8 cellular contexts compared by ENCODE assay signal in genomic region chr11:102451041-102451692, GRCh38. TPM values are rescaled to one million over a fixed set of nuclear protein-coding genes. Genes with fewer than 3 reads are reported as not detected.
A peak's percentile ranks its signal among the peaks of the same experiment; 100 is the strongest.
DNase-seq lines count a peak whose midpoint lies in the region; ATAC-seq, FAIRE-seq and TF ChIP-seq lines count a peak whose summit lies in the region.

No MANE protein-coding gene starts in this region.

- TF ChIP-seq RAD21 in GM12878 (IDR thresholded peaks at IDR 0.05; ENCODE audit: insufficient read depth, low read depth, low read length) = no peak

- H3K9me3 ChIP-seq in GM12878 (replicated peaks; ENCODE audit: control insufficient read depth, insufficient read depth, low read length) (no peaks in the 10 kb centered on the region), lung (ENCODE audit: control insufficient read depth in 2 of 2, insufficient read depth in 1 of 2, low read length in 1 of 2) (no peaks in the 10 kb centered on the region), transverse colon (no peaks in the 10 kb centered on the region)

- TF ChIP-seq CTCF in GM12878 (IDR thresholded peaks at IDR 0.05 in 2 of 3, conservative IDR thresholded peaks at IDR 0.05 in 1 of 3; ENCODE audit: control insufficient read depth in 2 of 3, extremely low read depth in 1 of 3, insufficient read depth in 1 of 3, low read depth in 3 of 3, low read length in 3 of 3) = no peak
- no peak for TF ChIP-seq CTCF in lung (IDR thresholded peaks at IDR 0.05; ENCODE audit: control extremely low read depth, extremely low read depth)
- no peak for TF ChIP-seq CTCF in transverse colon (IDR thresholded peaks at IDR 0.05)

- H3K36me3 Mint-ChIP-seq in activated naive CD4-positive, alpha-beta T cell treated with anti-CD3 and anti-CD28 coated beads for 36 hours (ENCODE audit: low read depth) = peaks cover 38% of the 10 kb centered on the region

- H4K20me1 ChIP-seq in GM12878 (ENCODE audit: control insufficient read depth, insufficient read depth) = no peaks in the 10 kb centered on the region

- peaks cover 60% of the 10 kb centered on the region for H3K79me2 ChIP-seq in GM12878 (ENCODE audit: control insufficient read depth, insufficient read depth, low read length)

- H3K27me3 Mint-ChIP-seq in activated naive CD4-positive, alpha-beta T cell treated with anti-CD3 and anti-CD28 coated beads for 36 hours (ENCODE audit: low read depth) = no peaks in the 10 kb centered on the region

- H3K9me3 Mint-ChIP-seq in activated naive CD4-positive, alpha-beta T cell treated with anti-CD3 and anti-CD28 coated beads for 36 hours = no peaks in the 10 kb centered on the region

- peak overlapping the region; percentile 89 for H3K4me3 Mint-ChIP-seq in activated naive CD4-positive, alpha-beta T cell treated with anti-CD3 and anti-CD28 coated beads for 36 hours

- no peak overlapping the region for H2AFZ ChIP-seq in GM12878 (ENCODE audit: control insufficient read depth, low read depth, low read length)

- no peak for DNase-seq in activated naive CD4-positive, alpha-beta T cell treated with anti-CD3 and anti-CD28 coated beads for 36 hours
- no peak for DNase-seq in activated naive CD4-positive, alpha-beta T cell treated with Interleukin-2 at 50 U/mL for 16 hours
- DNase-seq in GM12878 (ENCODE audit: low read depth, low spot score) = no peak
- DNase-seq in lung (ENCODE audit: low spot score) = no peak
- no peak for DNase-seq in transverse colon
- DNase-seq in NCI-H345 (lab: John Stamatoyannopoulos, UW) = no peak
- DNase-seq in GDM1 (lab: John Stamatoyannopoulos, UW) = no peak

- SMC1A ChIA-PET in GM12878 (lab: Charles Lee; ENCODE audit: uncharacterized antibody, unreplicated experiment) = interaction anchor here (0.7 to 3.9 kb wide), 28 partner anchors 20 to 215 kb away, joined by 3 to 30 read pairs (median 4); no protein-coding TSS in a partner anchor

- H3K4me2 ChIP-seq in GM12878 (ENCODE audit: control insufficient read depth, insufficient read depth) = peak overlapping the region; percentile 79

- BruUV-seq in GM12878 (replicated peaks; lab: Mats Ljungman, UMichigan) = TSS peak; percentile 46

- POLR2A ChIA-PET in GM12878 (lab: Charles Lee) = interaction anchor here (0.9 to 1.2 kb wide), 6 partner anchors 20 to 90 kb away, joined by 3 to 7 read pairs (median 4); no protein-coding TSS in a partner anchor

- in situ Hi-C loops in GM12878 (cut with MboI) (no loop called here), transverse colon (cut with MboI; ENCODE audit: low pct_ligation_motif_present in 1 of 4, low pct_unique_long_range_greater_than_20kb in 1 of 4, low sequenced_read_pairs in 3 of 4) (no loop called here)

- H3K4me3 ChIP-seq in GM12878 (peak overlapping the region; percentile 75), lung (peak overlapping the region; percentile 90), transverse colon (peak overlapping the region; percentile 68 to 95 (median 84))

- TF ChIP-seq POLR2A in GM12878 (IDR thresholded peaks at IDR 0.05; ENCODE audit: low read depth, low read length) (no peak), transverse colon (IDR thresholded peaks at IDR 0.05) (no peak)

- WGBS in GM12878 (ENCODE audit: insufficient coverage, insufficient replicate concordance, low lambda C conversion rate, missing lambda C conversion rate) = 0% methylated on average over 6 of the region's 6 CpGs
- WGBS in lung, 2 donors = 16 to 19% methylated on average over 6 of the region's 6 CpGs
- 6 to 7% methylated on average over 6 of the region's 6 CpGs for WGBS in transverse colon (ENCODE audit: low coverage in 1 of 2), 2 donors

- peaks cover 14% of the 10 kb centered on the region; the same call in 1 of the 2 replicates for H3K4me1 ChIP-seq in GM12878 (ENCODE audit: control insufficient read depth, insufficient read depth, low read length)
- H3K4me1 ChIP-seq in lung (ENCODE audit: control insufficient read depth in 2 of 2, insufficient read depth in 2 of 2, low read length in 2 of 2) = peaks cover 3 to 6% of the 10 kb centered on the region in 2 donors
- H3K4me1 ChIP-seq in transverse colon = peaks cover 23 to 65% (median 38%) of the 10 kb centered on the region in 4 donors

- no peak for ATAC-seq in GM12878
- no peak for ATAC-seq in lung (ENCODE audit: insufficient read depth, low FRiP score)
- no peak for ATAC-seq in GM18520 (IDR thresholded peaks at IDR 0.05; ENCODE audit: unreplicated experiment)

- TF ChIP-seq EP300 in GM12878 (IDR thresholded peaks at IDR 0.05; ENCODE audit: borderline replicate concordance in 1 of 2, control insufficient read depth in 1 of 2, low read depth in 2 of 2, low read length in 2 of 2) (no peak), transverse colon (IDR thresholded peaks at IDR 0.05; ENCODE audit: low read depth) (no peak)

- RAD21 ChIA-PET in GM12878 (lab: Charles Lee; ENCODE audit: unreplicated experiment) = interaction anchor here (0.6 to 3.9 kb wide), 28 partner anchors 21 to 466 kb away, joined by 3 to 45 read pairs (median 4); no protein-coding TSS in a partner anchor

- peaks cover 0 to 6% of the 10 kb centered on the region in 2 experiments; a peak in 3 of 4 replicates for H3K36me3 ChIP-seq in GM12878 (ENCODE audit: control insufficient read depth in 2 of 2, insufficient read depth in 2 of 2, low read length in 1 of 2)
- no peaks in the 10 kb centered on the region for H3K36me3 ChIP-seq in lung (ENCODE audit: control insufficient read depth in 2 of 2, insufficient read depth in 2 of 2, low read length in 2 of 2)
- H3K36me3 ChIP-seq in transverse colon = no peaks in the 10 kb centered on the region

- H3K27ac Mint-ChIP-seq in activated naive CD4-positive, alpha-beta T cell treated with anti-CD3 and anti-CD28 coated beads for 36 hours = peak overlapping the region; percentile 96

- H3K4me1 Mint-ChIP-seq in activated naive CD4-positive, alpha-beta T cell treated with anti-CD3 and anti-CD28 coated beads for 36 hours (ENCODE audit: low read depth) = peaks cover 70% of the 10 kb centered on the region

- H3K9ac ChIP-seq in GM12878 (ENCODE audit: control insufficient read depth, insufficient read depth, low read length) = peak overlapping the region; percentile 86

- intact Hi-C loops in activated naive CD4-positive, alpha-beta T cell treated with anti-CD3 and anti-CD28 coated beads for 36 hours (cut with micrococcal nuclease) = loop anchor here (1.0 to 5.0 kb wide), 4 partner anchors 21 to 161 kb away; no protein-coding TSS in a partner anchor
- intact Hi-C loops in GM12878 (cut with micrococcal nuclease; ENCODE audit: unreplicated experiment) = loop anchor here (2.0 kb wide), 2 partner anchors 60 to 104 kb away; partner anchors contain the start of gene BIRC2
- intact Hi-C loops in transverse colon (cut with DNase I; ENCODE audit: low total_unique reads) = no loop called here

- H3K27me3 ChIP-seq in GM12878 (replicated peaks in 1 of 2; ENCODE audit: control insufficient read depth in 2 of 2, insufficient read depth in 2 of 2, low read length in 1 of 2) (no peaks in the 10 kb centered on the region), lung (ENCODE audit: control insufficient read depth, insufficient read depth) (no peaks in the 10 kb centered on the region), transverse colon (no peaks in the 10 kb centered on the region)

- H3K27ac ChIP-seq in GM12878 (ENCODE audit: control insufficient read depth, insufficient read depth) (peak overlapping the region; percentile 79), lung (ENCODE audit: low read depth in 1 of 2, low read length in 1 of 2) (peak overlapping the region; percentile 72 to 92), transverse colon (peak overlapping the region; percentile 90 to 99 (median 96))

- FAIRE-seq in GM12878 (lab: Jason Lieb, UNC) = no peak

- CTCF ChIA-PET in activated naive CD4-positive, alpha-beta T cell treated with anti-CD3 and anti-CD28 coated beads for 36 hours (lab: Charles Lee) = interaction anchor here (0.7 to 6.8 kb wide), 7 partner anchors 11 to 157 kb away, joined by 3 to 58 read pairs (median 3); no protein-coding TSS in a partner anchor
- CTCF ChIA-PET in GM12878 (lab: Yijun Ruan, JAX) = interaction anchor here (0.6 to 7.4 kb wide), 22 partner anchors 16 to 162 kb away, joined by 3 to 95 read pairs (median 4); no protein-coding TSS in a partner anchor

TF ChIP-seq in GM12878, 131 proteins besides CTCF, POLR2A, EP300 and RAD21 (continues in another document):
- TF ChIP-seq SIX5 (IDR thresholded peaks at IDR 0.05; ENCODE audit: low read depth, low read length, severe bottlenecking) (no peak), IRF5 (IDR thresholded peaks at IDR 0.05; ENCODE audit: borderline replicate concordance) (no peak), FOXM1 (IDR thresholded peaks at IDR 0.05; ENCODE audit: low read depth, low read length) (no peak)

RNA-seq across cellular contexts. Expression of gene TMEM123, which starts 1.4 kb away (rescaled TPM):
- total RNA-seq in activated naive CD4-positive, alpha-beta T cell treated with anti-CD3 and anti-CD28 coated beads for 36 hours = 100 to 1,000 TPM; 232 to 255 TPM
- total RNA-seq in GM12878 (2013; cell fraction: nucleolus; rRNA removed) = 122 and 125 TPM in 2 replicates
- 90.4 and 104 TPM in 2 replicates for total RNA-seq in GM12878 (2014; rRNA removed)
- total RNA-seq in GM12878 (2014; rRNA removed; fragmentation: Illumina TruSeq; extraction: Trizol) = 220 and 240 TPM in 2 replicates
- total RNA-seq in GM12878 (2021) = 124 and 146 TPM in 2 replicates
- 60.0 TPM for polyA plus RNA-seq in GM12878 (2011; ENCODE audit: low read depth)
- 667 and 744 TPM in 2 replicates for polyA plus RNA-seq in GM12878 (2011; rRNA removed)
- polyA plus RNA-seq in GM12878 (2011; cell fraction: cytosol; rRNA removed) = 89.5 and 235 TPM in 2 replicates
- 48.4 and 94.5 TPM in 2 replicates for polyA plus RNA-seq in GM12878 (2011; cell fraction: nucleus; rRNA removed)
- polyA plus RNA-seq in GM12878 (2012) = 77.6 and 83.1 TPM in 2 replicates
- polyA plus RNA-seq in GM12878 (2014; fragmentation: Illumina TruSeq; extraction: Trizol) = 152 and 245 TPM in 2 replicates
- polyA plus RNA-seq in GM12878 (2014; fragmentation: Nextera tagmentation; extraction: Ambion mirVana) = 10 to 100 TPM; 35.1 to 48.8 TPM
- 62.9 and 73.9 TPM in 2 replicates for polyA plus RNA-seq in GM12878 (2014; rRNA removed)
- 100 to 1,000 TPM; 122 to 124 TPM for polyA plus RNA-seq in GM12878 (2016; fragmentation: Nextera tagmentation; extraction: Ambion mirVana)
- 234 and 661 TPM in 2 replicates for polyA minus RNA-seq in GM12878 (2011; rRNA and poly(A)+ RNA removed)
- polyA minus RNA-seq in GM12878 (2011; cell fraction: cytosol; rRNA and poly(A)+ RNA removed) = 119 and 168 TPM in 2 replicates
- polyA minus RNA-seq in GM12878 (2011; cell fraction: nucleus; rRNA and poly(A)+ RNA removed) = 56.7 and 58.8 TPM in 2 replicates
- 100 to 1,000 TPM; 117 to 245 TPM for total RNA-seq in lung
- 10 to 100 TPM; 53.6 to 83.5 TPM for polyA plus RNA-seq in lung
- total RNA-seq in transverse colon = 100 to 1,000 TPM in 2 of 4 donors, 10 to 100 TPM in 2; 55.4 to 137 (median 104) TPM
